1 cellular context compared by ENCODE assay signal in genomic region chr20:3067139-3068009, GRCh38.
TF ChIP-seq lines count a peak whose summit lies in the region.

No MANE protein-coding gene starts in this region.

TF ChIP-seq in K562, 482 proteins besides CTCF, POLR2A, EP300 and RAD21:
- 0 out of 2 replicates have a peak, but pooled peaks have one; percentile 22 for TF ChIP-seq FOSL1 (tag; conservative IDR thresholded peaks at IDR 0.05)
- no peak for TF ChIP-seq CGGBP1 (CRISPR knock-in tag; IDR thresholded peaks at IDR 0.05)
